ENCODE assay signal across 1 cellular context in the genomic region with DNA sequence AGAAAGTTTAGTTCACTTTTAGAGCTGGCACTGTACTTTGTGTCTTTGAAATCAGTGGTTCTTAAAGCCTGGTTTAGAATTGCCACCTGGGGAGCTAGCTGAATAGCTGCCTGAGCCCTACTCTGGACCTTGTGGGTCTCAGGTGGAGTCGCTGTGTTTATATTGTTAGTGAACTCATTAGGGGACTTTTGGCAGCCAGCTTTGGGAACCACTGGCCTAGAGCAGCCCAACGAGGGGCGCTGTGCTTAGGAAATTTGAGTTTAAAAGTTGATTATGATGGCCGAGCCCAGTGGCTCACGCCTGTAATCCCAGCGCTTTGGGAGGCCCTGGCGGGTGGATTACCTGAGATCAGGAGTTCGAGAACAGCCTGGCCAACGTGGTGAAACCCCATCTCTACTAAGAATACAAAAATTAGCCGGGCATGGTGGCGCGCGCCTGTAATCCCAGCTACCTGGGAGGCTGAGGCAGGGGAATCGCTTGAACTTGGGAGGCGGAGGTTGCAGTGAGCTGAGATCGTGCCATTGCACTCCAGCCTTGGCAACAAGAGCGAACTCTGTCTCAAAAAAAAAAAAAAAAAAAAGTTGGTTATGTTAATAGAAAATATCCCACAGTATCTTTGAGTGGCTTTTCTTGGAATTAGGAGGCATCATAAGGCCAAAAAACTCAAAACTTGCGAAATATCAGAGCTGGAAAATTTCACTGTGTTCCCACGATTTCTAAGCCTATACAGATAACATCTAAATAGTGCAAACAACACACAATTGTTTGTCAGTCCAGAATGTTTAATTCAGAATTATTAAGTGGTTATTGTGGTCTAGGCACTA.
TF ChIP-seq lines count a peak whose summit lies in the region.

No MANE protein-coding gene starts in this region.

TF ChIP-seq in H1, 55 proteins besides CTCF, POLR2A, EP300 and RAD21 (continued from another document):
- TF ChIP-seq CBX5 (IDR thresholded peaks at IDR 0.05; ENCODE audit: low read depth, low read length) (no peak), CHD2 (IDR thresholded peaks at IDR 0.05; ENCODE audit: low read length) (no peak), HDAC2 (IDR thresholded peaks at IDR 0.05; ENCODE audit: borderline replicate concordance in 1 of 2, low read depth in 2 of 2, low read length in 2 of 2) (no peak), TAF1 (IDR thresholded peaks at IDR 0.05; ENCODE audit: low read depth, low read length) (no peak), SP1 (IDR thresholded peaks at IDR 0.05; ENCODE audit: low read depth, low read length) (no peak), TAF7 (optimal IDR thresholded peaks at IDR 0.05; ENCODE audit: borderline replicate concordance, low read depth, low read length) (no peak), BRCA1 (IDR thresholded peaks at IDR 0.05; ENCODE audit: low read depth, low read length) (no peak), KDM5A (IDR thresholded peaks at IDR 0.05; ENCODE audit: low read length) (no peak), JUND (IDR thresholded peaks at IDR 0.05; ENCODE audit: low read length) (no peak)
TF ChIP-seq in H1: peak in this region for 0.
